ENCODE assay signal across 1 cellular context in genomic region chr2:197498937-197499593, GRCh38.
TF ChIP-seq lines count a peak whose summit lies in the region.

No MANE protein-coding gene starts in this region.

TF ChIP-seq in GM12878, 131 proteins besides CTCF, POLR2A, EP300 and RAD21 (continues in another document):
- no peak for TF ChIP-seq BCL3 (IDR thresholded peaks at IDR 0.05; ENCODE audit: borderline replicate concordance, insufficient read depth, low read depth, low read length, poor library complexity, severe bottlenecking)
- no peak for TF ChIP-seq SREBF2 (IDR thresholded peaks at IDR 0.05; ENCODE audit: low read length)
- no peak for TF ChIP-seq CEBPB (IDR thresholded peaks at IDR 0.05; ENCODE audit: borderline replicate concordance in 1 of 2, low read depth in 2 of 2, low read length in 2 of 2)
- no peak for TF ChIP-seq BCL11A (IDR thresholded peaks at IDR 0.05; ENCODE audit: low read depth, low read length)
- TF ChIP-seq MAX (IDR thresholded peaks at IDR 0.05; ENCODE audit: low read depth, low read length) = no peak
- no peak for TF ChIP-seq ETV6 (conservative IDR thresholded peaks at IDR 0.05 in 1 of 2, IDR thresholded peaks at IDR 0.05 in 1 of 2; ENCODE audit: borderline replicate concordance in 1 of 2, low read depth in 1 of 2)
- no peak for TF ChIP-seq EZH2 (IDR thresholded peaks at IDR 0.05; ENCODE audit: borderline replicate concordance, control insufficient read depth, low read depth, low read length)
- TF ChIP-seq MEF2A (IDR thresholded peaks at IDR 0.05; ENCODE audit: insufficient read depth, low read depth, low read length) = no peak
- TF ChIP-seq PML (IDR thresholded peaks at IDR 0.05; ENCODE audit: low read length) = no peak
- no peak for TF ChIP-seq SKIL (IDR thresholded peaks at IDR 0.05; ENCODE audit: low read depth, poor library complexity, severe bottlenecking)
- no peak for TF ChIP-seq ZBTB40 (IDR thresholded peaks at IDR 0.05; ENCODE audit: borderline replicate concordance)
- TF ChIP-seq NFIC (IDR thresholded peaks at IDR 0.05; ENCODE audit: low read depth, low read length) = no peak
- TF ChIP-seq NBN (IDR thresholded peaks at IDR 0.05) = no peak
- no peak for TF ChIP-seq NFYA (IDR thresholded peaks at IDR 0.05; ENCODE audit: borderline replicate concordance, low read depth, low read length)
- peak; percentile 69 for TF ChIP-seq USF1 (IDR thresholded peaks at IDR 0.05; ENCODE audit: borderline replicate concordance, extremely low read length, insufficient read depth, low read depth, low read length)
- TF ChIP-seq SMAD1 (IDR thresholded peaks at IDR 0.05; ENCODE audit: low read depth, partially characterized antibody) = no peak
- TF ChIP-seq ZNF217 (IDR thresholded peaks at IDR 0.05) = no peak
- TF ChIP-seq RUNX3 (IDR thresholded peaks at IDR 0.05; ENCODE audit: low read length) = no peak
- no peak for TF ChIP-seq RBBP5 (conservative IDR thresholded peaks at IDR 0.05)
- TF ChIP-seq, protein P1, sequence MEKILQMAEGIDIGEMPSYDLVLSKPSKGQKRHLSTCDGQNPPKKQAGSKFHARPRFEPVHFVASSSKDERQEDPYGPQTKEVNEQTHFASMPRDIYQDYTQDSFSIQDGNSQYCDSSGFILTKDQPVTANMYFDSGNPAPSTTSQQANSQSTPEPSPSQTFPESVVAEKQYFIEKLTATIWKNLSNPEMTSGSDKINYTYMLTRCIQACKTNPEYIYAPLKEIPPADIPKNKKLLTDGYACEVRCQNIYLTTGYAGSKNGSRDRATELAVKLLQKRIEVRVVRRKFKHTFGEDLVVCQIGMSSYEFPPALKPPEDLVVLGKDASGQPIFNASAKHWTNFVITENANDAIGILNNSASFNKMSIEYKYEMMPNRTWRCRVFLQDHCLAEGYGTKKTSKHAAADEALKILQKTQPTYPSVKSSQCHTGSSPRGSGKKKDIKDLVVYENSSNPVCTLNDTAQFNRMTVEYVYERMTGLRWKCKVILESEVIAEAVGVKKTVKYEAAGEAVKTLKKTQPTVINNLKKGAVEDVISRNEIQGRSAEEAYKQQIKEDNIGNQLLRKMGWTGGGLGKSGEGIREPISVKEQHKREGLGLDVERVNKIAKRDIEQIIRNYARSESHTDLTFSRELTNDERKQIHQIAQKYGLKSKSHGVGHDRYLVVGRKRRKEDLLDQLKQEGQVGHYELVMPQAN (conservative IDR thresholded peaks at IDR 0.05) = peak; percentile 43
- no peak for TF ChIP-seq ZBTB4 (CRISPR knock-in tag; IDR thresholded peaks at IDR 0.05)
- TF ChIP-seq RELA (IDR thresholded peaks at IDR 0.05; ENCODE audit: borderline replicate concordance, partially characterized antibody) = no peak
- no peak for TF ChIP-seq BMI1 (IDR thresholded peaks at IDR 0.05; ENCODE audit: borderline replicate concordance)
- TF ChIP-seq CUX1 (IDR thresholded peaks at IDR 0.05; ENCODE audit: insufficient replicate concordance, low read depth, low read length) = no peak
- TF ChIP-seq ATF2 (IDR thresholded peaks at IDR 0.05; ENCODE audit: low read length) = no peak
- TF ChIP-seq ATF3 (IDR thresholded peaks at IDR 0.05; ENCODE audit: borderline replicate concordance, extremely low read depth, low read depth, low read length) = no peak
- no peak for TF ChIP-seq JUND (IDR thresholded peaks at IDR 0.05; ENCODE audit: low read depth, low read length)
- 0 out of 2 replicates have a peak, but pooled peaks have one; percentile 10 for TF ChIP-seq POLR2AphosphoS5 (IDR thresholded peaks at IDR 0.05; ENCODE audit: low read length)
- TF ChIP-seq IRF5 (IDR thresholded peaks at IDR 0.05; ENCODE audit: borderline replicate concordance) = no peak
- TF ChIP-seq GABPA (IDR thresholded peaks at IDR 0.05; ENCODE audit: low read depth) = no peak
- TF ChIP-seq ZNF622 (IDR thresholded peaks at IDR 0.05) = no peak
- TF ChIP-seq ZNF207 (IDR thresholded peaks at IDR 0.05; ENCODE audit: borderline replicate concordance) = no peak
